30 cellular contexts compared by ENCODE assay signal in genomic region chr6:34608321-34609091, GRCh38. TPM values are rescaled to one million over a fixed set of nuclear protein-coding genes. Genes with fewer than 3 reads are reported as not detected.
DNase-seq lines count a peak whose midpoint lies in the region; ATAC-seq and TF ChIP-seq lines count a peak whose summit lies in the region.
"Had no signal": no experiment of that assay in that cellular context is flagged by ENCODE, and none has a peak within 500 bp of the region (broad histone marks: within the 10 kb centered on the region; RNA-seq: fewer than 3 reads in every experiment).

No MANE protein-coding gene starts in this region.

- no peaks in the 10 kb centered on the region for H3K9me3 ChIP-seq in esophagus muscularis mucosa
- H3K9me3 ChIP-seq in psoas muscle, result no peaks in the 10 kb centered on the region
- H3K9me3 ChIP-seq in testis, result no peaks in the 10 kb centered on the region
- H3K9me3 ChIP-seq: spleen, upper lobe of left lung had no signal

- TF ChIP-seq POLR2A in esophagus muscularis mucosa (IDR thresholded peaks at IDR 0.05; ENCODE audit: low read depth), result no peak
- TF ChIP-seq POLR2A in testis (IDR thresholded peaks at IDR 0.05), result no peak

- TF ChIP-seq CTCF in C4-2B (conservative IDR thresholded peaks at IDR 0.05), result no peak
- no peak for TF ChIP-seq CTCF in esophagus muscularis mucosa (IDR thresholded peaks at IDR 0.05)
- no peak for TF ChIP-seq CTCF in psoas muscle (IDR thresholded peaks at IDR 0.05)
- no peak for TF ChIP-seq CTCF in testis (IDR thresholded peaks at IDR 0.05)

- WGBS in esophagus muscularis mucosa, result 72% methylated on average over 5 of the region's 5 CpGs
- WGBS in psoas muscle, 3 donors, result 77 to 91% (median 81%) methylated on average over 5 of the region's 5 CpGs
- WGBS in testis, 2 donors, result 75 to 87% methylated on average over 5 of the region's 5 CpGs

- in situ Hi-C loops in KBM-7 (cut with MboI; ENCODE audit: low pct_unique_long_range_greater_than_20kb, low sequenced_read_pairs), result no loop called here

- H3K4me3 ChIP-seq in esophagus muscularis mucosa (no peak overlapping the region), psoas muscle (no peak overlapping the region), testis (no peak overlapping the region)
- H3K4me3 ChIP-seq: spleen, upper lobe of left lung had no signal

- intact Hi-C loops in esophagus muscularis mucosa (cut with DNase I) (loop anchor here (2.0 to 10.0 kb wide), 4 partner anchors 80 to 411 kb away; partner anchors contain the start of genes RPS10 and SMIM29), psoas muscle (cut with DNase I) (loop anchor here (2.0 to 10.0 kb wide), 4 partner anchors 81 to 444 kb away; no protein-coding TSS in a partner anchor), testis (cut with DNase I; ENCODE audit: low total_unique reads) (no loop called here)

- H3K4me1 ChIP-seq in esophagus muscularis mucosa (peaks cover 22 to 38% (median 25%) of the 10 kb centered on the region in 4 donors), psoas muscle (peaks cover 47% of the 10 kb centered on the region), testis (peaks cover 3% of the 10 kb centered on the region)

- H3K36me3 ChIP-seq in esophagus muscularis mucosa, result peaks cover 0 to 25% (median 18%) of the 10 kb centered on the region in 4 donors
- peaks cover 5 to 27% of the 10 kb centered on the region in 2 donors for H3K36me3 ChIP-seq in psoas muscle (ENCODE audit: insufficient read depth in 1 of 2, low read depth in 1 of 2)
- H3K36me3 ChIP-seq in testis (ENCODE audit: low read depth, missing control alignments), result no peaks in the 10 kb centered on the region

- no peak for TF ChIP-seq EP300 in esophagus muscularis mucosa (IDR thresholded peaks at IDR 0.05)

- ATAC-seq in psoas muscle (no peak), GM18517 (IDR thresholded peaks at IDR 0.05; ENCODE audit: unreplicated experiment) (no peak), HG02642 (IDR thresholded peaks at IDR 0.05; ENCODE audit: poor library complexity, unreplicated experiment) (no peak)

- peak overlapping the region; percentile 65 for H3K27ac ChIP-seq in C4-2B
- peak overlapping the region in 3 of 4 donors; percentile 41 to 64 (median 61) for H3K27ac ChIP-seq in esophagus muscularis mucosa (replicated peaks in 1 of 4)
- H3K27ac ChIP-seq in psoas muscle, result peak overlapping the region; percentile 74
- peak overlapping the region in 1 of 2 donors; percentile 45 for H3K27ac ChIP-seq in testis
- H3K27ac ChIP-seq: upper lobe of left lung had no signal

- DNase-seq in NCI-H226 (peak; percentile 6), esophagus muscularis mucosa (ENCODE audit: extremely low spot score) (no peak), psoas muscle (no peak), testis (no peak), KBM-7 (no peak)
- DNase-seq: activated CD4-positive, alpha-beta T cell treated with anti-CD3 and anti-CD28 coated beads, Interleukin-2, amount 10 ng/mL, durations not matched to agents 24 days and 14 days; activated naive CD4-positive, alpha-beta T cell treated with anti-CD3 and anti-CD28 coated beads, Interleukin-2, amount 50 U/mL, for 16 hours; activated T-cell treated with anti-CD3 and anti-CD28 coated beads, Interleukin-2, amount 50 U/mL, for 72 hours; aorta; caudate nucleus; EL; foreskin melanocyte; hypothalamus; islet precursor cell; KG1; mammary epithelial cell; NCI-H345; OCI-M1; SIG-M5; spleen; stimulated activated CD4-positive, alpha-beta T cell treated with anti-CD3 and anti-CD28 coated beads, Interleukin-4, amount 100 ng/mL, for 1 hour; stimulated activated naive CD4-positive, alpha-beta T cell treated with Interleukin-2 at 50 U/mL for 16 hours; T-helper 1 cell; upper lobe of left lung had no signal

- H3K27me3 ChIP-seq in esophagus muscularis mucosa (no peaks in the 10 kb centered on the region), psoas muscle (ENCODE audit: insufficient read depth in 3 of 3, low read length in 2 of 3) (no peaks in the 10 kb centered on the region), testis (no peaks in the 10 kb centered on the region)
- H3K27me3 ChIP-seq: spleen, upper lobe of left lung had no signal

RNA-seq across cellular contexts. Expression of gene SPDEF, which starts 52.4 kb away (rescaled TPM):
- total RNA-seq in esophagus muscularis mucosa (not detected), psoas muscle (under 1 TPM in 2 of 4 donors, not detected in 2; 0.19 to 0.22 TPM), testis (under 1 TPM; 0.47 to 0.62 TPM)
- polyA plus RNA-seq in psoas muscle (under 1 TPM; 0.03 to 0.22 (median 0.21) TPM), testis (ENCODE audit: insufficient read depth, low read depth, low replicate concordance) (0.33 TPM)
- total RNA-seq: activated CD4-positive, alpha-beta T cell treated with anti-CD3 and anti-CD28 coated beads, Interleukin-2, amount 10 ng/mL, durations not matched to agents 24 days and 14 days; myocyte; renal cortical epithelial cell had no signal
- polyA plus RNA-seq: CD14-positive monocyte, mammary epithelial cell had no signal
